Comparison of ENCODE assay signal across 17 cellular contexts in genomic region chr5:115844321-115844817, GRCh38. TPM values are rescaled to one million over a fixed set of nuclear protein-coding genes. Genes with fewer than 3 reads are reported as not detected.
DNase-seq lines count a peak whose midpoint lies in the region; ATAC-seq, FAIRE-seq and TF ChIP-seq lines count a peak whose summit lies in the region.
"Had no signal": no experiment of that assay in that cellular context is flagged by ENCODE, and none has a peak within 500 bp of the region (broad histone marks: within the 10 kb centered on the region; RNA-seq: fewer than 3 reads in every experiment).

No MANE protein-coding gene starts in this region.

- H3K18ac ChIP-seq in mesenchymal stem cell (ENCODE audit: low read depth in 1 of 2, low read length in 2 of 2): no peak overlapping the region

- H3K27ac Mint-ChIP-seq in astrocyte (ENCODE audit: unreplicated experiment): peak overlapping the region; percentile 4
- H3K27ac Mint-ChIP-seq in type B pancreatic cell: peak overlapping the region; percentile 61
- H3K27ac Mint-ChIP-seq in CD8-positive, alpha-beta T cell: no peak overlapping the region
- H3K27ac Mint-ChIP-seq: natural killer cell treated with Interleukin-12 subunit alpha and Interleukin-12 subunit beta and Interleukin-15 and Interleukin-18, amount 100 ng/mL, for 72 hours had no signal

- H4K20me1 ChIP-seq in astrocyte (ENCODE audit: insufficient read depth, low read length): peaks cover 55% of the 10 kb centered on the region

- H3K4me1 ChIP-seq in heart right ventricle: peaks cover 4 to 77% (median 45%) of the 10 kb centered on the region in 9 donors
- H3K4me1 ChIP-seq in astrocyte (ENCODE audit: insufficient read depth, low read length): no peaks in the 10 kb centered on the region
- H3K4me1 ChIP-seq in mesenchymal stem cell (ENCODE audit: control insufficient read depth, insufficient read depth, low read depth, low read length): peaks cover 5% of the 10 kb centered on the region
- peaks cover 51% of the 10 kb centered on the region for H3K4me1 ChIP-seq in vagina
- peaks cover 15% of the 10 kb centered on the region for H3K4me1 ChIP-seq in CD8-positive, alpha-beta T cell (ENCODE audit: insufficient read depth, low read length)

- 52 to 64% methylated on average over 7 of the region's 7 CpGs for WGBS in heart right ventricle, 2 donors
- 85% methylated on average over 7 of the region's 7 CpGs for WGBS in mesenchymal stem cell

- H3K27me3 Mint-ChIP-seq in astrocyte (ENCODE audit: low read depth, unreplicated experiment) (no peaks in the 10 kb centered on the region), type B pancreatic cell (no peaks in the 10 kb centered on the region)
- H3K27me3 Mint-ChIP-seq in CD8-positive, alpha-beta T cell (ENCODE audit: low read depth): no peaks in the 10 kb centered on the region
- H3K27me3 Mint-ChIP-seq: natural killer cell treated with Interleukin-12 subunit alpha and Interleukin-12 subunit beta and Interleukin-15 and Interleukin-18, amount 100 ng/mL, for 72 hours had no signal

- peaks cover 15% of the 10 kb centered on the region for H3K4me1 Mint-ChIP-seq in astrocyte (ENCODE audit: low read depth, unreplicated experiment)
- peaks cover 33% of the 10 kb centered on the region for H3K4me1 Mint-ChIP-seq in type B pancreatic cell (ENCODE audit: unreplicated experiment)
- peaks cover 49% of the 10 kb centered on the region for H3K4me1 Mint-ChIP-seq in CD8-positive, alpha-beta T cell (ENCODE audit: low read depth)

- H2AK5ac ChIP-seq in mesenchymal stem cell (ENCODE audit: low read length, severe bottlenecking): no peak overlapping the region

- H3K79me2 ChIP-seq in astrocyte (ENCODE audit: insufficient read depth, low read length): peaks cover 95% of the 10 kb centered on the region

- H3K23ac ChIP-seq in mesenchymal stem cell (ENCODE audit: low read length in 2 of 2): no peak overlapping the region

- POLR2A ChIA-PET in CD8-positive, alpha-beta T cell (lab: Charles Lee): no interaction called here

- no peak overlapping the region for H2AFZ ChIP-seq in astrocyte (ENCODE audit: low read depth, low read length)
- H2AFZ ChIP-seq in mesenchymal stem cell (ENCODE audit: low read depth, low read length): no peak overlapping the region

- CTCF ChIA-PET in CD8-positive, alpha-beta T cell (lab: Charles Lee): interaction anchor here (1.5 kb wide), 1 partner anchor 210 kb away, joined by 4 read pairs; no protein-coding TSS in a partner anchor

- peak overlapping the region; percentile 94 for H3K4me3 Mint-ChIP-seq in astrocyte (ENCODE audit: unreplicated experiment)
- H3K4me3 Mint-ChIP-seq in type B pancreatic cell: peak overlapping the region; percentile 38
- no peak overlapping the region for H3K4me3 Mint-ChIP-seq in CD8-positive, alpha-beta T cell

- peak overlapping the region in 5 of 10 donors; percentile 5 to 90 (median 10) for H3K4me3 ChIP-seq in heart right ventricle
- H3K4me3 ChIP-seq in astrocyte (ENCODE audit: insufficient read depth, low read depth, low read length): no peak overlapping the region
- peak overlapping the region in 1 of 2 experiments; percentile 86 for H3K4me3 ChIP-seq in mesenchymal stem cell (ENCODE audit: insufficient read depth in 1 of 2, low read depth in 1 of 2, low read length in 2 of 2)
- H3K4me3 ChIP-seq in vagina: no peak overlapping the region
- H3K4me3 ChIP-seq in CD8-positive, alpha-beta T cell (ENCODE audit: low read depth, low read length): no peak overlapping the region
- H3K4me3 ChIP-seq: A549 had no signal

- no peaks in the 10 kb centered on the region for H3K9me3 ChIP-seq in heart right ventricle
- H3K9me3 ChIP-seq in astrocyte (ENCODE audit: insufficient read depth, low read depth, low read length): no peaks in the 10 kb centered on the region
- no peaks in the 10 kb centered on the region for H3K9me3 ChIP-seq in mesenchymal stem cell (ENCODE audit: control insufficient read depth, low read length)
- no peaks in the 10 kb centered on the region for H3K9me3 ChIP-seq in vagina
- H3K9me3 ChIP-seq in CD8-positive, alpha-beta T cell (ENCODE audit: low read length): no peaks in the 10 kb centered on the region
- H3K9me3 ChIP-seq: A549, spleen had no signal

- no peak overlapping the region for H4K91ac ChIP-seq in mesenchymal stem cell (ENCODE audit: low read length)

- peak overlapping the region; percentile 6 for H3K9ac ChIP-seq in astrocyte (ENCODE audit: low read length)
- H3K9ac ChIP-seq in mesenchymal stem cell (ENCODE audit: low read length): peak overlapping the region; percentile 93

- H3K36me3 Mint-ChIP-seq in astrocyte (ENCODE audit: low read depth, unreplicated experiment): no peaks in the 10 kb centered on the region
- H3K36me3 Mint-ChIP-seq in type B pancreatic cell: no peaks in the 10 kb centered on the region
- peaks cover 12% of the 10 kb centered on the region for H3K36me3 Mint-ChIP-seq in CD8-positive, alpha-beta T cell

- H2BK15ac ChIP-seq in mesenchymal stem cell (ENCODE audit: low read depth, poor library complexity, severe bottlenecking): no peak overlapping the region

- H4K8ac ChIP-seq in mesenchymal stem cell (ENCODE audit: low read length): no peak overlapping the region

- H3K79me1 ChIP-seq in mesenchymal stem cell (replicated peaks; ENCODE audit: low read length, poor library complexity, severe bottlenecking): peaks cover 1% of the 10 kb centered on the region

- no peak for FAIRE-seq in astrocyte (lab: Jason Lieb, UNC)
- FAIRE-seq: A549 had no signal

- H3K4ac ChIP-seq in mesenchymal stem cell (ENCODE audit: low read depth in 1 of 2, low read length in 2 of 2): no peak overlapping the region

- TF ChIP-seq CTCF in heart right ventricle (IDR thresholded peaks at IDR 0.05) (no peak), astrocyte (IDR thresholded peaks at IDR 0.05; ENCODE audit: insufficient read depth, low read depth, low read length) (no peak), type B pancreatic cell (conservative IDR thresholded peaks at IDR 0.05) (no peak), vagina (IDR thresholded peaks at IDR 0.05) (no peak)
- no peak for TF ChIP-seq CTCF in CD8-positive, alpha-beta T cell (IDR thresholded peaks at IDR 0.05)

- no peaks in the 10 kb centered on the region for H3K27me3 ChIP-seq in heart right ventricle
- no peaks in the 10 kb centered on the region for H3K27me3 ChIP-seq in astrocyte (ENCODE audit: insufficient read depth, low read length)
- H3K27me3 ChIP-seq in mesenchymal stem cell (ENCODE audit: control insufficient read depth in 1 of 2, insufficient read depth in 1 of 2, low read length in 2 of 2): no peaks in the 10 kb centered on the region
- H3K27me3 ChIP-seq in vagina: no peaks in the 10 kb centered on the region
- H3K27me3 ChIP-seq in CD8-positive, alpha-beta T cell (ENCODE audit: insufficient read depth, low read length): no peaks in the 10 kb centered on the region
- H3K27me3 ChIP-seq: spleen had no signal

- intact Hi-C loops in heart right ventricle (cut with DNase I): loop anchor here in 6 of 10 donors (5.0 to 10.0 kb wide), 6 partner anchors 212 to 530 kb away; partner anchors contain the start of genes TMED7 (in 2 of the 6) and COMMD10 (in 1 of the 6)
- intact Hi-C loops in cardiac septum (cut with DNase I): loop anchor here (5.0 to 10.0 kb wide), 2 partner anchors 547 to 670 kb away; partner anchors contain the start of gene CCDC112
- intact Hi-C loops in vagina (cut with DNase I): loop anchor here (5.0 kb wide), 1 partner anchor 217 kb away; the partner anchor contains the start of gene TMED7
- intact Hi-C loops in CD8-positive, alpha-beta T cell (cut with DNase I, micrococcal nuclease): loop anchor here (5.0 kb wide), 3 partner anchors 223 to 677 kb away; partner anchors contain the start of genes PGGT1B (in 1 of the 2) and TRIM36 (in 1 of the 2)

- H3K9me3 Mint-ChIP-seq in astrocyte (ENCODE audit: unreplicated experiment) (no peaks in the 10 kb centered on the region), type B pancreatic cell (no peaks in the 10 kb centered on the region)
- no peaks in the 10 kb centered on the region for H3K9me3 Mint-ChIP-seq in CD8-positive, alpha-beta T cell
- H3K9me3 Mint-ChIP-seq: natural killer cell treated with Interleukin-12 subunit alpha and Interleukin-12 subunit beta and Interleukin-15 and Interleukin-18, amount 100 ng/mL, for 72 hours had no signal

- DNase-seq in heart right ventricle (peak in 1 of 2 donors; percentile 4), cardiac septum (ENCODE audit: low spot score) (no peak), astrocyte (ENCODE audit: low read depth) (no peak), mesenchymal stem cell (no peak), type B pancreatic cell (ENCODE audit: extremely low spot score, unreplicated experiment) (no peak), vagina (ENCODE audit: extremely low spot score in 2 of 2) (no peak)
- DNase-seq in CD8-positive, alpha-beta T cell: no peak
- DNase-seq: activated CD4-positive, alpha-beta T cell treated with anti-CD3 and anti-CD28 coated beads, Interleukin-2, amount 50 U/mL, for 1 hour; DMS 273 treated with DMSO at 0.1 percent for 48 hours; effector memory CD4-positive, alpha-beta T cell; left colon; NCI-H1436; NCI-H510A treated with DMSO at 0.1 percent for 48 hours; spleen had no signal

- H3K14ac ChIP-seq in mesenchymal stem cell (ENCODE audit: low read length in 2 of 2): no peak overlapping the region

- H3K4me2 ChIP-seq in astrocyte (ENCODE audit: low read length) (peak overlapping the region; percentile 88), mesenchymal stem cell (ENCODE audit: low read length, poor library complexity, severe bottlenecking) (no peak overlapping the region)

- H3K36me3 ChIP-seq in heart right ventricle (no peaks in the 10 kb centered on the region), astrocyte (ENCODE audit: insufficient read depth, low read length) (no peaks in the 10 kb centered on the region), mesenchymal stem cell (ENCODE audit: control insufficient read depth in 1 of 2, insufficient read depth in 2 of 2, low read depth in 1 of 2, low read length in 2 of 2) (no peaks in the 10 kb centered on the region), vagina (no peaks in the 10 kb centered on the region)
- H3K36me3 ChIP-seq in CD8-positive, alpha-beta T cell (ENCODE audit: insufficient read depth, low read length): no peaks in the 10 kb centered on the region
- H3K36me3 ChIP-seq: spleen had no signal

- no peak overlapping the region for H2BK5ac ChIP-seq in mesenchymal stem cell (ENCODE audit: low read depth, low read length, poor library complexity, severe bottlenecking)

- H3K27ac ChIP-seq in heart right ventricle (peak overlapping the region in 9 of 10 donors; percentile 4 to 96 (median 48)), astrocyte (ENCODE audit: low read depth, low read length) (no peak overlapping the region), mesenchymal stem cell (ENCODE audit: low read length, poor library complexity, severe bottlenecking) (no peak overlapping the region), vagina (no peak overlapping the region)
- no peak overlapping the region for H3K27ac ChIP-seq in CD8-positive, alpha-beta T cell (ENCODE audit: low read depth, low read length)
- H3K27ac ChIP-seq: A549 had no signal

- TF ChIP-seq POLR2A in vagina (IDR thresholded peaks at IDR 0.05): no peak

- H2BK120ac ChIP-seq in mesenchymal stem cell (ENCODE audit: low read depth, low read length): no peak overlapping the region

- ATAC-seq in heart right ventricle: no peak
- no peak for ATAC-seq in CD8-positive, alpha-beta T cell
- ATAC-seq in GM19328 (IDR thresholded peaks at IDR 0.05; ENCODE audit: unreplicated experiment): no peak
- ATAC-seq: A549; left colon; natural killer cell treated with Interleukin-12 subunit alpha and Interleukin-12 subunit beta and Interleukin-15 and Interleukin-18, amount 100 ng/mL, for 72 hours had no signal

- H2BK12ac ChIP-seq in mesenchymal stem cell (ENCODE audit: low read length in 2 of 2): no peak overlapping the region

RNA-seq across cellular contexts. Expression of gene AP3S1, which starts 2.6 kb away (rescaled TPM):
- total RNA-seq in heart right ventricle: 10 to 100 TPM; 31.9 to 63.0 (median 42.2) TPM
- 10 to 100 TPM; 30.3 to 42.2 TPM for polyA plus RNA-seq in heart right ventricle
- total RNA-seq in cardiac septum: 56.6 TPM
- total RNA-seq in astrocyte: 108 and 110 TPM in 2 replicates
- 72.2 TPM for polyA plus RNA-seq in mesenchymal stem cell (2013, experiment 1 of 2)
- 79.1 TPM for polyA plus RNA-seq in mesenchymal stem cell (2013, experiment 2 of 2)
- 77.5 and 78.1 TPM in 2 replicates for total RNA-seq in type B pancreatic cell (ENCODE audit: low replicate concordance)
- total RNA-seq in vagina: 36.8 TPM
- 10 to 100 TPM; 36.5 to 43.5 TPM for total RNA-seq in CD8-positive, alpha-beta T cell

RNA-seq across cellular contexts. Expression of gene ATG12, which starts 3.0 kb away (rescaled TPM):
- total RNA-seq in heart right ventricle (10 to 100 TPM; 18.0 to 29.8 (median 24.3) TPM), cardiac septum (22.5 TPM), astrocyte (58.3 and 66.3 TPM in 2 replicates), type B pancreatic cell (ENCODE audit: low replicate concordance) (34.4 and 45.9 TPM in 2 replicates), vagina (50.6 TPM)
- 10 to 100 TPM; 27.2 to 28.6 TPM for polyA plus RNA-seq in heart right ventricle
- polyA plus RNA-seq in mesenchymal stem cell (2013, experiment 1 of 2): 67.9 TPM
- polyA plus RNA-seq in mesenchymal stem cell (2013, experiment 2 of 2): 76.1 TPM
- 10 to 100 TPM; 62.5 to 68.3 TPM for total RNA-seq in CD8-positive, alpha-beta T cell

RNA-seq across cellular contexts. Expression of gene CDO1, which starts 27.9 kb away (rescaled TPM):
- 1 to 10 TPM; 2.3 to 6.3 (median 5.0) TPM for total RNA-seq in heart right ventricle
- 10 to 100 TPM in 1 of 2 donors, 1 to 10 TPM in 1; 4.7 to 14.8 TPM for polyA plus RNA-seq in heart right ventricle
- 3.6 TPM for total RNA-seq in cardiac septum
- total RNA-seq in astrocyte: 3.9 and 6.1 TPM in 2 replicates
- polyA plus RNA-seq in mesenchymal stem cell (2013, experiment 1 of 2): 0.46 TPM
- polyA plus RNA-seq in mesenchymal stem cell (2013, experiment 2 of 2): 0.70 TPM
- 4.4 and 27.9 TPM in 2 replicates for total RNA-seq in type B pancreatic cell (ENCODE audit: low replicate concordance)
- total RNA-seq in vagina: 16.0 TPM
- total RNA-seq in CD8-positive, alpha-beta T cell: not detected
- total RNA-seq: natural killer cell treated with Interleukin-12 subunit alpha and Interleukin-12 subunit beta and Interleukin-15 and Interleukin-18, amount 100 ng/mL, for 72 hours had no signal
- polyA plus RNA-seq: A549 had no signal

Comparison
In these comparisons a context has a peak if more than half of its experiments do, and no peak if none do; other contexts are left out.
1. H3K27ac ChIP-seq: peak in heart right ventricle (9 of 10); none in astrocyte (single experiment), mesenchymal stem cell (single experiment), vagina (single experiment) and CD8-positive, alpha-beta T cell (single experiment).